ENCODE assay signal across 8 cellular contexts in the genomic region with DNA sequence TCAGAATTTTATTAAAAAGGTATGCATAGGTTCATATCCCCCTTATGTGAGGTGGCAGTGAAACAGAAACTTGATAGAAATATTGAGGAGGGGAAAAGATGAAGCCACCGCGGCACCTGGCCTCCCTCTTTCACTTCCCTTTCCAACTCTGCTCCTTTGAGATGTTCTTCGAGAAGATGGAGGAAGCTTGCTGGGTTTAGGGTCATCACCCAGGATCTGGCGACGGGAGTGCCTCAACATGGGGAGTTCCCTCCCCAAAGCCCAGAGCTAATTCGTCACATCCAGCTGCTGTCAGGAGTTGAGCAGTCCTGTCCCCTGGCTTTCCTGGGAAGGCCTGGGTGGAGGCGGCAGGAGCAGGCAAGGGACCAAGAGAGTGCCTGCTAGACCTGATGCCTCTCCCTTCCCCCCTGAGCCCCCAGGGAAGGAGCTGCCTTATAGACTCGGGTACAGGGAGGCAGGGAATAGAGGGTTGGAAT. TPM values are rescaled to one million over a fixed set of nuclear protein-coding genes. Genes with fewer than 3 reads are reported as not detected.
DNase-seq lines count a peak whose midpoint lies in the region; ATAC-seq, FAIRE-seq and TF ChIP-seq lines count a peak whose summit lies in the region.

No MANE protein-coding gene starts in this region.

- no peak overlapping the region for H3K4me2 ChIP-seq in mesenchymal stem cell (ENCODE audit: low read length, poor library complexity, severe bottlenecking)

- peak overlapping the region in 1 of 2 experiments; percentile 5 for H2BK12ac ChIP-seq in mesenchymal stem cell (ENCODE audit: low read length in 2 of 2)

- no peak overlapping the region for H3K27ac ChIP-seq in mesenchymal stem cell (ENCODE audit: low read length, poor library complexity, severe bottlenecking)

- no peak for FAIRE-seq in H54 (lab: Jason Lieb, UNC)

- no peaks in the 10 kb centered on the region for H3K9me3 Mint-ChIP-seq in T-helper 1 cell treated with Interleukin-12 subunit alpha and Interleukin-12 subunit beta and Interleukin-4 antibody, amounts not matched to agents 30 μg/mL and 1 μg/mL, for 36 hours

- H3K27ac Mint-ChIP-seq in T-helper 1 cell treated with Interleukin-12 subunit alpha and Interleukin-12 subunit beta and Interleukin-4 antibody, amounts not matched to agents 30 μg/mL and 1 μg/mL, for 36 hours, result peak overlapping the region; percentile 96
- H3K27ac Mint-ChIP-seq in T-helper 17 cell, result peak overlapping the region; percentile 95

- peak overlapping the region; percentile 9 for H4K91ac ChIP-seq in mesenchymal stem cell (ENCODE audit: low read length)

- no peak for TF ChIP-seq POLR2A in H54 (IDR thresholded peaks at IDR 0.05; ENCODE audit: low read depth, low read length)

- peak overlapping the region; percentile 80 for H4K8ac ChIP-seq in mesenchymal stem cell (ENCODE audit: low read length)

- no peaks in the 10 kb centered on the region for H3K27me3 Mint-ChIP-seq in T-helper 1 cell treated with Interleukin-12 subunit alpha and Interleukin-12 subunit beta and Interleukin-4 antibody, amounts not matched to agents 30 μg/mL and 1 μg/mL, for 36 hours (ENCODE audit: low read depth)
- H3K27me3 Mint-ChIP-seq in T-helper 17 cell, result no peaks in the 10 kb centered on the region

- H3K23ac ChIP-seq in mesenchymal stem cell (ENCODE audit: low read length in 2 of 2), result peak overlapping the region in 1 of 2 experiments; percentile 68

- H2AFZ ChIP-seq in mesenchymal stem cell (ENCODE audit: low read depth, low read length), result no peak overlapping the region

- 72% methylated on average over 6 of the region's 8 CpGs for WGBS in mesenchymal stem cell

- H3K4me1 Mint-ChIP-seq in T-helper 1 cell treated with Interleukin-12 subunit alpha and Interleukin-12 subunit beta and Interleukin-4 antibody, amounts not matched to agents 30 μg/mL and 1 μg/mL, for 36 hours (ENCODE audit: low read depth), result peaks cover 44% of the 10 kb centered on the region
- H3K4me1 Mint-ChIP-seq in T-helper 17 cell, result peaks cover 35% of the 10 kb centered on the region

- no peak overlapping the region for H3K14ac ChIP-seq in mesenchymal stem cell (ENCODE audit: low read length in 2 of 2)

- peak overlapping the region; percentile 3 for H2AK5ac ChIP-seq in mesenchymal stem cell (ENCODE audit: low read length, severe bottlenecking)

- no peak overlapping the region for H2BK5ac ChIP-seq in mesenchymal stem cell (ENCODE audit: low read depth, low read length, poor library complexity, severe bottlenecking)

- peaks cover 12% of the 10 kb centered on the region for H3K4me1 ChIP-seq in mesenchymal stem cell (ENCODE audit: control insufficient read depth, insufficient read depth, low read depth, low read length)

- no peaks in the 10 kb centered on the region for H3K36me3 ChIP-seq in mesenchymal stem cell (ENCODE audit: control insufficient read depth in 1 of 2, insufficient read depth in 2 of 2, low read depth in 1 of 2, low read length in 2 of 2)

- peak overlapping the region; percentile 84 for H2BK15ac ChIP-seq in mesenchymal stem cell (ENCODE audit: low read depth, poor library complexity, severe bottlenecking)

- H3K4ac ChIP-seq in mesenchymal stem cell (ENCODE audit: low read depth in 1 of 2, low read length in 2 of 2), result no peak overlapping the region

- H3K9me3 ChIP-seq in T-helper 17 cell (ENCODE audit: control insufficient read depth, low read length, poor library complexity, severe bottlenecking) (no peaks in the 10 kb centered on the region), mesenchymal stem cell (ENCODE audit: control insufficient read depth, low read length) (no peaks in the 10 kb centered on the region)

- peak overlapping the region; percentile 83 for H3K9ac ChIP-seq in mesenchymal stem cell (ENCODE audit: low read length)

- H3K4me3 Mint-ChIP-seq in T-helper 1 cell treated with Interleukin-12 subunit alpha and Interleukin-12 subunit beta and Interleukin-4 antibody, amounts not matched to agents 30 μg/mL and 1 μg/mL, for 36 hours, result peak overlapping the region; percentile 85
- H3K4me3 Mint-ChIP-seq in T-helper 17 cell, result peak overlapping the region; percentile 87

- peak overlapping the region; percentile 78 for H2BK120ac ChIP-seq in mesenchymal stem cell (ENCODE audit: low read depth, low read length)

- ATAC-seq in HG02938 (IDR thresholded peaks at IDR 0.05; ENCODE audit: unreplicated experiment), result peak; percentile 44
- ATAC-seq in T-helper 17 cell, result no peak

- H3K27me3 ChIP-seq in mesenchymal stem cell (ENCODE audit: control insufficient read depth in 1 of 2, insufficient read depth in 1 of 2, low read length in 2 of 2), result no peaks in the 10 kb centered on the region

- peaks cover 2% of the 10 kb centered on the region for H3K36me3 Mint-ChIP-seq in T-helper 1 cell treated with Interleukin-12 subunit alpha and Interleukin-12 subunit beta and Interleukin-4 antibody, amounts not matched to agents 30 μg/mL and 1 μg/mL, for 36 hours (ENCODE audit: low read depth)
- H3K36me3 Mint-ChIP-seq in T-helper 17 cell (ENCODE audit: low read depth), result no peaks in the 10 kb centered on the region

- DNase-seq in T-helper 1 cell, result no peak
- DNase-seq in T-helper 17 cell, result no peak
- no peak for DNase-seq in mesenchymal stem cell
- DNase-seq in H54 (ENCODE audit: insufficient read length, low spot score), result no peak
- no peak for DNase-seq in NCI-H2171 treated with DMSO at 0.1 percent for 48 hours (lab: John Stamatoyannopoulos, UW)
- DNase-seq in superior temporal gyrus (ENCODE audit: extremely low spot score), result no peak

- peaks cover 9% of the 10 kb centered on the region for H3K79me1 ChIP-seq in mesenchymal stem cell (replicated peaks; ENCODE audit: low read length, poor library complexity, severe bottlenecking)

- no peak overlapping the region for H3K4me3 ChIP-seq in mesenchymal stem cell (ENCODE audit: insufficient read depth in 1 of 2, low read depth in 1 of 2, low read length in 2 of 2)

- H3K18ac ChIP-seq in mesenchymal stem cell (ENCODE audit: low read depth in 1 of 2, low read length in 2 of 2), result peak overlapping the region; percentile 58 to 77

RNA-seq across cellular contexts. Expression of gene RREB1, which starts 29.1 kb away (rescaled TPM):
- total RNA-seq in T-helper 17 cell, result 10 to 100 TPM; 34.7 to 48.1 TPM
- polyA plus RNA-seq in mesenchymal stem cell (2013, experiment 1 of 2), result 12.3 TPM
- polyA plus RNA-seq in mesenchymal stem cell (2013, experiment 2 of 2), result 11.2 TPM
